ENCODE assay signal across 1 cellular context in genomic region chr16:86806838-86807351, GRCh38.
TF ChIP-seq lines count a peak whose summit lies in the region.

No MANE protein-coding gene starts in this region.

TF ChIP-seq in IMR-90, 13 proteins besides CTCF, POLR2A, EP300 and RAD21:
- TF ChIP-seq USF2 (IDR thresholded peaks at IDR 0.05; ENCODE audit: low read depth, low read length): peak; percentile 84
- TF ChIP-seq MAZ (IDR thresholded peaks at IDR 0.05; ENCODE audit: borderline replicate concordance, low read depth, low read length): 0 out of 2 replicates have a peak, but pooled peaks have one; percentile 21
- no peak for TF ChIP-seq FOS (IDR thresholded peaks at IDR 0.05; ENCODE audit: low read depth, low read length)
